In the genomic region with DNA sequence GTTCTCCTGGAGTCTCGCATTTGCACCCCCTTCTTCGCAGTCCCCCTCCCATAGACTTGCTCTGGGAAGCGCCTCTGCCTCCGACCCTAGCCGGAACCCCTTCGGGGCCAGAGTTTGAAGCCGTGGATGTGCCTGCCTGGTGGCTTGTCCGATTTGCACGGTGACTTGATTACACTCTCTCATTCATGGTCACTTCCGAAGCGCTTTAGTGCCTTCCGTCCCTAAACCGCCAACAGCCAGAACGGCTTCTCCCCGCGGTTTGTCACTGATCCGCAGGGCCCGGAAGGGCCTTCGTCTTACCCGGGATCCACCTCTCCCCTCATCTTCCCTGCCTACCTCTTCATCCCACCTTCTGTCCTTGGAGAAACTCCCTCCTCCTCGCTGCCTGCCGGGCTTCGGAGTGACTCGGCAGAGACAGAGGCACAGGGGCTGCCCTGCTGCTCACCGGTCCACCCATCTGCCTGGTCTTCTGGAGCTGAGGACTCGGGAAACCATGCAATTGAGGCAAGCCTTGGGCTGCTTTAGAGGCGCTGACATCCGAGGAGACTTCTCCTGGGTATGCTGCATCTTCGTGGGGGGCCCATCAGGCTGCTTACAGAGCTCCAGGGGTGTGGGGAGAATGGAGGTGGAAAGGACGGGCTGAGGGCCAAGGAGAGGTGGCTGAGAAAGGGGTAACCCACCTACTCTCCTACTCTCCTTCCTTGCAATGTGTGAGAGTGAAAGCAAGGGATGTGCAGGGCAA, we compare ENCODE assay signal across 10 cellular contexts. TPM values are rescaled to one million over a fixed set of nuclear protein-coding genes. Genes with fewer than 3 reads are reported as not detected.
A peak's percentile ranks its signal among the peaks of the same experiment; 100 is the strongest.
DNase-seq lines count a peak whose midpoint lies in the region; ATAC-seq and TF ChIP-seq lines count a peak whose summit lies in the region.
"Had no signal": no experiment of that assay in that cellular context is flagged by ENCODE, and none has a peak within 500 bp of the region (broad histone marks: within the 10 kb centered on the region; RNA-seq: fewer than 3 reads in every experiment).

No MANE protein-coding gene starts in this region.

- H3K27ac ChIP-seq in ascending aorta, result no peak overlapping the region
- H3K27ac ChIP-seq: parathyroid adenoma had no signal

- peaks cover 31 to 64% (median 52%) of the 10 kb centered on the region in 4 donors for H3K4me1 Mint-ChIP-seq in naive thymus-derived CD8-positive, alpha-beta T cell

- peaks cover 44% of the 10 kb centered on the region for H3K27me3 ChIP-seq in ascending aorta

- no peak for ATAC-seq in naive thymus-derived CD8-positive, alpha-beta T cell
- no peak for ATAC-seq in GM21381 (IDR thresholded peaks at IDR 0.05; ENCODE audit: unreplicated experiment)

- peaks cover 0 to 9% (median 2%) of the 10 kb centered on the region in 3 donors for H3K36me3 Mint-ChIP-seq in naive thymus-derived CD8-positive, alpha-beta T cell

- TF ChIP-seq CTCF in AG09309 (IDR thresholded peaks at IDR 0.05; ENCODE audit: control insufficient read depth, insufficient read depth, low read depth, low read length, missing control alignments) (no peak), HFF-Myc (IDR thresholded peaks at IDR 0.05; ENCODE audit: low read depth, low read length, missing control alignments) (no peak), ascending aorta (IDR thresholded peaks at IDR 0.05) (no peak)

- peak overlapping the region; percentile 98 for H3K4me3 ChIP-seq in AG09309 (ENCODE audit: control insufficient read depth, low read depth, low read length)
- peak overlapping the region; percentile 83 for H3K4me3 ChIP-seq in HFF-Myc (replicated peaks; ENCODE audit: low read depth, low read length)
- no peak overlapping the region for H3K4me3 ChIP-seq in ascending aorta

- DNase-seq in AG09309 (ENCODE audit: low read depth), result no peak
- DNase-seq in HFF-Myc (ENCODE audit: extremely low read depth, low read depth), result no peak
- DNase-seq in ascending aorta (ENCODE audit: low spot score in 2 of 2), result peak; percentile 7 to 60
- peak in 1 of 10 donors; percentile 17 for DNase-seq in naive thymus-derived CD8-positive, alpha-beta T cell
- no peak for DNase-seq in NCI-H2227 treated with DMSO at 0.1 percent for 48 hours (lab: John Stamatoyannopoulos, UW)
- DNase-seq in NCI-H2081 (lab: John Stamatoyannopoulos, UW), result no peak
- DNase-seq in nucleus accumbens (lab: John Stamatoyannopoulos, UW), result no peak
- DNase-seq: DND-41 had no signal

- POLR2A ChIA-PET in naive thymus-derived CD8-positive, alpha-beta T cell (lab: Charles Lee), result interaction anchor here (0.6 to 3.5 kb wide), 4 partner anchors 13 to 642 kb away, joined by 3 to 18 read pairs (median 4); no protein-coding TSS in a partner anchor

- H3K9me3 ChIP-seq in ascending aorta, result no peaks in the 10 kb centered on the region

- H3K4me1 ChIP-seq in ascending aorta, result peaks cover 7 to 19% of the 10 kb centered on the region in 2 donors
- H3K4me1 ChIP-seq: parathyroid adenoma had no signal

- peaks cover 54 to 96% (median 76%) of the 10 kb centered on the region in 5 donors for H3K27me3 Mint-ChIP-seq in naive thymus-derived CD8-positive, alpha-beta T cell

- peak overlapping the region; percentile 67 to 85 (median 81) for H3K4me3 Mint-ChIP-seq in naive thymus-derived CD8-positive, alpha-beta T cell

- H3K27ac Mint-ChIP-seq in naive thymus-derived CD8-positive, alpha-beta T cell, result peak overlapping the region in 5 of 10 donors; percentile 28 to 91 (median 49)

- intact Hi-C loops in ascending aorta (cut with DNase I), result loop anchor here (5.0 kb wide), 1 partner anchor 1319 kb away; no protein-coding TSS in a partner anchor

- H3K9me3 Mint-ChIP-seq in naive thymus-derived CD8-positive, alpha-beta T cell, result peaks cover 0 to 4% (median 0%) of the 10 kb centered on the region in 9 donors

- H3K36me3 ChIP-seq in ascending aorta, result no peaks in the 10 kb centered on the region

RNA-seq across cellular contexts. Expression of a gene that starts 0.8 kb away (rescaled TPM):
- not detected for total RNA-seq in ascending aorta
- total RNA-seq in naive thymus-derived CD8-positive, alpha-beta T cell, result not detected
- polyA plus RNA-seq in naive thymus-derived CD8-positive, alpha-beta T cell, result not detected

RNA-seq across cellular contexts. Expression of a gene that starts 11.8 kb away (rescaled TPM):
- not detected for total RNA-seq in ascending aorta
- total RNA-seq in naive thymus-derived CD8-positive, alpha-beta T cell, result not detected
- under 1 TPM in 1 of 3 donors, not detected in 2; 0.19 TPM for polyA plus RNA-seq in naive thymus-derived CD8-positive, alpha-beta T cell

RNA-seq across cellular contexts. Expression of a gene that starts 14.0 kb away (rescaled TPM):
- total RNA-seq in ascending aorta, result not detected
- total RNA-seq in naive thymus-derived CD8-positive, alpha-beta T cell, result not detected
- polyA plus RNA-seq in naive thymus-derived CD8-positive, alpha-beta T cell, result not detected

RNA-seq across cellular contexts. Expression of a gene that starts 20.5 kb away (rescaled TPM):
- total RNA-seq in ascending aorta, result not detected
- not detected for total RNA-seq in naive thymus-derived CD8-positive, alpha-beta T cell
- under 1 TPM in 1 of 3 donors, not detected in 2; 0.16 TPM for polyA plus RNA-seq in naive thymus-derived CD8-positive, alpha-beta T cell

RNA-seq across cellular contexts. Expression of a gene that starts 29.4 kb away (rescaled TPM):
- total RNA-seq in ascending aorta, result 12.0 TPM
- not detected for total RNA-seq in naive thymus-derived CD8-positive, alpha-beta T cell
- polyA plus RNA-seq in naive thymus-derived CD8-positive, alpha-beta T cell, result not detected

Comparison
In these comparisons a context has a peak if more than half of its experiments do, and no peak if none do; other contexts are left out.
1. DNase-seq: peak in ascending aorta (2 of 2); none in AG09309 (single experiment), HFF-Myc (single experiment), NCI-H2227 treated with DMSO at 0.1 percent for 48 hours (single experiment), NCI-H2081 (0 of 2) and nucleus accumbens (0 of 56).
2. H3K4me3 ChIP-seq: peak in AG09309 (single experiment) and HFF-Myc (single experiment); none in ascending aorta (0 of 2).